31 cellular contexts compared by ENCODE assay signal in the genomic region with DNA sequence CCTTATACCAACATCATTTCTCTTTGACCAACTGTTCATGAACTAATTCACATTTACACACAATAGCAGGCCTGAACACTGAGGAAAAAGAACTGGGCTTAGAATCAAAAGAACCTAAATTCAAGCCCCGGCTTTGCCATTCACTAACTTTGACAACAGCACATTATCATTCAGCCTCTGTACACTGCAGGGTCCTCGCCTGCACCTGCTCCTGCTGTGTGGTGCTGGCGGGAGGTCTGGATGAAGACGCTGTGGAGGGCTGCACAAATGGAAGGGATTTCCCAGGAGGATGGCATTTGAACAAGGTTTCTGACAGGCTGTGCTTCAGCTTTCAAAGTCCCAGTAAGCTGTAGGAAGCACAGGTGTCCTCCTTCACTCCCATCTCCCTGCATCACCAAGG.
DNase-seq lines count a peak whose midpoint lies in the region; ATAC-seq and TF ChIP-seq lines count a peak whose summit lies in the region.
"Had no signal": no experiment of that assay in that cellular context is flagged by ENCODE, and none has a peak within 500 bp of the region (broad histone marks: within the 10 kb centered on the region; RNA-seq: fewer than 3 reads in every experiment).

No MANE protein-coding gene starts in this region.

- H2BK20ac ChIP-seq in H9 (ENCODE audit: low read depth, low read length, poor library complexity, severe bottlenecking): no peak overlapping the region

- H3K4me2 ChIP-seq in H9 (ENCODE audit: insufficient read depth, insufficient read length, low read length): no peak overlapping the region

- no peaks in the 10 kb centered on the region for H3K9me3 ChIP-seq in H9 (ENCODE audit: control insufficient read depth, low read depth, low read length)
- H3K9me3 ChIP-seq in ectodermal cell (ENCODE audit: control insufficient read depth, low read length): no peaks in the 10 kb centered on the region
- no peaks in the 10 kb centered on the region for H3K9me3 ChIP-seq in WERI-Rb-1 (ENCODE audit: severe bottlenecking)
- H3K9me3 ChIP-seq: right atrium auricular region had no signal

- H2AK5ac ChIP-seq in H9 (ENCODE audit: insufficient read length, low read length): no peak overlapping the region

- no peak overlapping the region for H2BK12ac ChIP-seq in H9 (ENCODE audit: insufficient read length, low read depth, low read length)

- H3K14ac ChIP-seq in H9 (ENCODE audit: insufficient read depth, low read length): no peak overlapping the region

- TF ChIP-seq CTCF in H9 (conservative IDR thresholded peaks at IDR 0.05) (no peak), WERI-Rb-1 (IDR thresholded peaks at IDR 0.05; ENCODE audit: low read depth, low read length) (no peak)

- no peak overlapping the region for H3K23ac ChIP-seq in H9 (ENCODE audit: insufficient read length, low read depth, low read length)

- no peak for ATAC-seq in HG03135 (IDR thresholded peaks at IDR 0.05; ENCODE audit: unreplicated experiment)
- ATAC-seq: left lobe of liver; Panc1; stimulated activated naive B cell treated with anti-CD40 and anti-IgM and Interleukin-4, amounts not matched to agents 10 μg/mL and 1 μg/mL and 100 μg/mL, for 72 hours had no signal

- no peak overlapping the region for H3T11ph ChIP-seq in H9 (ENCODE audit: low read length)

- H3K36me3 Mint-ChIP-seq in H9 (ENCODE audit: insufficient read depth in 1 of 3, low read depth in 3 of 3): peaks cover 2 to 16% (median 5%) of the 10 kb centered on the region in 3 experiments; a peak in 4 of 7 replicates
- H3K36me3 Mint-ChIP-seq: activated naive CD4-positive, alpha-beta T cell treated with anti-CD3 and anti-CD28 coated beads, Interleukin-2, amount 50 U/mL, for 24 hours; memory B cell; stimulated activated naive B cell treated with anti-CD40 and anti-IgM and Interleukin-4, amounts not matched to agents 10 μg/mL and 1 μg/mL and 100 μg/mL, for 72 hours; type B pancreatic cell had no signal

- H3K27ac Mint-ChIP-seq in H9: peak overlapping the region in 2 of 3 experiments; percentile 66 to 95; a peak in 6 of 7 replicates
- H3K27ac Mint-ChIP-seq: activated naive CD4-positive, alpha-beta T cell treated with anti-CD3 and anti-CD28 coated beads, Interleukin-2, amount 50 U/mL, for 24 hours; activated T-helper 2 cell treated with anti-CD3 and anti-CD28 coated beads, Interferon-gamma antibody, Interleukin-2, Interleukin-4, amounts not matched to agents 10 μg/mL and 5 μg/mL and 100 μg/mL, durations not matched to agents 14 hours and 24 hours and 36 hours; CD4-positive, alpha-beta T cell; memory B cell; stimulated activated naive B cell treated with anti-CD40 and anti-IgM and Interleukin-4, amounts not matched to agents 10 μg/mL and 1 μg/mL and 100 μg/mL, for 72 hours; type B pancreatic cell had no signal

- H3K4me1 Mint-ChIP-seq in H9: peaks cover 59 to 64% of the 10 kb centered on the region in 2 experiments
- H3K4me1 Mint-ChIP-seq: activated naive CD4-positive, alpha-beta T cell treated with anti-CD3 and anti-CD28 coated beads, Interleukin-2, amount 50 U/mL, for 24 hours; memory B cell; stimulated activated naive B cell treated with anti-CD40 and anti-IgM and Interleukin-4, amounts not matched to agents 10 μg/mL and 1 μg/mL and 100 μg/mL, for 72 hours had no signal

- H2BK120ac ChIP-seq in H9 (ENCODE audit: low read depth, low read length, poor library complexity, severe bottlenecking): no peak overlapping the region

- H3K18ac ChIP-seq in H9 (ENCODE audit: insufficient read length, low read depth, low read length): no peak overlapping the region

- no peaks in the 10 kb centered on the region for H3K27me3 ChIP-seq in H9 (ENCODE audit: insufficient read depth, low read length)
- H3K27me3 ChIP-seq in ectodermal cell (ENCODE audit: control insufficient read depth, insufficient read depth, low read length, poor library complexity, severe bottlenecking): no peaks in the 10 kb centered on the region
- no peaks in the 10 kb centered on the region for H3K27me3 ChIP-seq in WERI-Rb-1 (ENCODE audit: insufficient read depth, low read depth, severe bottlenecking)
- H3K27me3 ChIP-seq: brain microvascular endothelial cell, dorsolateral prefrontal cortex, right atrium auricular region had no signal

- H3K56ac ChIP-seq in H9 (ENCODE audit: insufficient read length, low read depth, low read length): no peak overlapping the region

- no CpG with 5 or more reads among the region's 4 CpGs for WGBS in H9 (ENCODE audit: extremely low coverage, insufficient read length, low lambda C conversion rate)
- 12 to 19% methylated on average over 4 of the region's 4 CpGs for WGBS in ectodermal cell, 2 experiments

- no peak overlapping the region for H4K8ac ChIP-seq in H9 (replicated peaks; ENCODE audit: insufficient read length, low read depth, low read length)

- H3K9me3 Mint-ChIP-seq in H9: peaks cover 6 to 7% of the 10 kb centered on the region in 2 experiments
- H3K9me3 Mint-ChIP-seq: activated naive CD4-positive, alpha-beta T cell treated with anti-CD3 and anti-CD28 coated beads, Interleukin-2, amount 50 U/mL, for 24 hours; activated T-helper 2 cell treated with anti-CD3 and anti-CD28 coated beads, Interferon-gamma antibody, Interleukin-2, Interleukin-4, amounts not matched to agents 10 μg/mL and 5 μg/mL and 100 μg/mL, durations not matched to agents 14 hours and 24 hours and 36 hours; CD4-positive, alpha-beta T cell; memory B cell; stimulated activated naive B cell treated with anti-CD40 and anti-IgM and Interleukin-4, amounts not matched to agents 10 μg/mL and 1 μg/mL and 100 μg/mL, for 72 hours had no signal

- no peak overlapping the region for H3K27ac ChIP-seq in H9 (ENCODE audit: insufficient read length, low read depth, low read length)
- peak overlapping the region; percentile 23 for H3K27ac ChIP-seq in ectodermal cell (ENCODE audit: insufficient read depth, low read depth, low read length, poor library complexity, severe bottlenecking)
- no peak overlapping the region for H3K27ac ChIP-seq in WERI-Rb-1
- H3K27ac ChIP-seq: brain microvascular endothelial cell, dorsolateral prefrontal cortex, GM23248, right atrium auricular region had no signal

- H3K4me1 ChIP-seq in H9 (ENCODE audit: insufficient read depth, low read length) (peaks cover 14% of the 10 kb centered on the region; the same call in 1 of the 2 replicates), ectodermal cell (ENCODE audit: control insufficient read depth, insufficient read depth, low read length) (peaks cover 17% of the 10 kb centered on the region)
- H3K4me1 ChIP-seq: right atrium auricular region had no signal

- H3K4me3 ChIP-seq in ectodermal cell (ENCODE audit: insufficient read depth, low read depth, low read length) (no peak overlapping the region), WERI-Rb-1 (ENCODE audit: low read depth, low read length) (no peak overlapping the region)
- H3K4me3 ChIP-seq: dorsolateral prefrontal cortex, GM23248, right atrium auricular region had no signal

- H3K23me2 ChIP-seq in H9 (ENCODE audit: insufficient read length, low read depth, low read length, poor library complexity, severe bottlenecking): no peaks in the 10 kb centered on the region

- no peak overlapping the region for H4K91ac ChIP-seq in H9 (ENCODE audit: insufficient read length, low read depth, low read length)

- no peaks in the 10 kb centered on the region for H4K20me1 ChIP-seq in H9 (ENCODE audit: control insufficient read depth, insufficient read depth, insufficient read length)

- no peaks in the 10 kb centered on the region for H3K79me2 ChIP-seq in H9 (ENCODE audit: insufficient read depth, low read length)

- H3K36me3 ChIP-seq in ectodermal cell (ENCODE audit: control insufficient read depth, insufficient read depth, low read length) (no peaks in the 10 kb centered on the region), WERI-Rb-1 (no peaks in the 10 kb centered on the region)
- H3K36me3 ChIP-seq: brain microvascular endothelial cell, right atrium auricular region had no signal

- no peak overlapping the region for H3K9ac ChIP-seq in H9 (ENCODE audit: extremely low read depth, insufficient read length, low read length)
- H3K9ac ChIP-seq: GM23248 had no signal

- no peak overlapping the region for H4K5ac ChIP-seq in H9 (ENCODE audit: insufficient read length, low read depth, low read length)

- H2BK5ac ChIP-seq in H9 (ENCODE audit: insufficient read length, low read length): no peak overlapping the region

- no peak overlapping the region for H2BK15ac ChIP-seq in H9 (ENCODE audit: low read depth, low read length)

- H3K4me3 Mint-ChIP-seq in H9: no peak overlapping the region
- H3K4me3 Mint-ChIP-seq: activated naive CD4-positive, alpha-beta T cell treated with anti-CD3 and anti-CD28 coated beads, Interleukin-2, amount 50 U/mL, for 24 hours; CD4-positive, alpha-beta T cell; memory B cell; stimulated activated naive B cell treated with anti-CD40 and anti-IgM and Interleukin-4, amounts not matched to agents 10 μg/mL and 1 μg/mL and 100 μg/mL, for 72 hours; type B pancreatic cell had no signal

- H3K79me1 ChIP-seq in H9 (ENCODE audit: insufficient read depth, low read depth, low read length, poor library complexity, severe bottlenecking): no peaks in the 10 kb centered on the region

- no peaks in the 10 kb centered on the region for H3K27me3 Mint-ChIP-seq in H9 (ENCODE audit: low read depth)
- H3K27me3 Mint-ChIP-seq: activated naive CD4-positive, alpha-beta T cell treated with anti-CD3 and anti-CD28 coated beads, Interleukin-2, amount 50 U/mL, for 24 hours; CD4-positive, alpha-beta T cell; stimulated activated naive B cell treated with anti-CD40 and anti-IgM and Interleukin-4, amounts not matched to agents 10 μg/mL and 1 μg/mL and 100 μg/mL, for 72 hours; type B pancreatic cell had no signal

- DNase-seq in H9 (no peak), NCI-H187 (lab: John Stamatoyannopoulos, UW) (peak; percentile 56 to 70), NCI-H2171 treated with DMSO at 0.1 percent for 48 hours (lab: John Stamatoyannopoulos, UW) (peak; percentile 68), WERI-Rb-1 (no peak), iPS-NIHi11 (ENCODE audit: low spot score) (no peak)
- no peak for DNase-seq in activated effector memory CD4-positive, alpha-beta T cell treated with anti-CD3 and anti-CD28 coated beads, Interleukin-2, amount 50 U/mL, for 16 hours
- DNase-seq: activated CD4-positive, alpha-beta T cell treated with anti-CD3 and anti-CD28 coated beads for 1 hour; activated T-cell treated with anti-CD3 and anti-CD28 coated beads for 4 hours; amniotic stem cell; brain microvascular endothelial cell; CD4-positive, alpha-beta T cell; cerebellar nuclear complex; dorsolateral prefrontal cortex; GM23248; hippocampal formation; KG1; NCI-H1436; NCI-H510A treated with DMSO at 0.1 percent for 48 hours; SHP77; small intestine; stimulated activated naive B cell treated with anti-CD40 and anti-IgM and Interleukin-4, amounts not matched to agents 10 μg/mL and 1 μg/mL and 100 μg/mL, for 72 hours; substantia nigra had no signal

- H2AFZ ChIP-seq in H9 (ENCODE audit: low read length): no peak overlapping the region
- H2AFZ ChIP-seq: GM23248 had no signal

- no peak overlapping the region for H3K4ac ChIP-seq in H9 (ENCODE audit: low read depth, low read length)

Comparison
In these comparisons a context has a peak if more than half of its experiments do, and no peak if none do; other contexts are left out.
1. DNase-seq: peak in NCI-H187 (2 of 2) and NCI-H2171 treated with DMSO at 0.1 percent for 48 hours (single experiment); none in H9 (single experiment), WERI-Rb-1 (single experiment), iPS-NIHi11 (single experiment) and activated effector memory CD4-positive, alpha-beta T cell treated with anti-CD3 and anti-CD28 coated beads, Interleukin-2, amount 50 U/mL, for 16 hours (single experiment).